Comparison of ENCODE assay signal across 9 cellular contexts in the genomic region with DNA sequence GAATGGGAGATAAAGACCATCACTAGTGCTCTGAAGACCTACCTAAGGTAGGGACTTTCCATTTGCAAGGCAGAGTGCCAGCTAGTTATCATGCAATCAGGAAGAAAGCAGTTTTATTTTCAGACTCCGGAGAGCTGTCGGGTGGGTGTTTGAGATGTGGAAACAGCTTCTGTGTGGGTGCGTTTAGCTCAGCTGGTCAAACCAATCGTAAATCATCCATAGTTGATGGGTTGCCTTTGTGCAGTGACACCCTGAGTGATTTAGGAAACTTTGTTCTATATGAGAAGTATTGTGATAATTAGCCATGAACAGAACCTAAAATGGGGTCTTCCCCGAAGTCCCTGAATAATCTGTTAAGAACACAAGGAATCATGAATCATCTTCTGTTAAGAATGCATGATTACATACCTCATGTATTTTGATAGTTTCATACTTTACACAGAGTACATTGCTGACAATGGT.
A peak's percentile ranks its signal among the peaks of the same experiment; 100 is the strongest.
DNase-seq lines count a peak whose midpoint lies in the region; ATAC-seq lines count a peak whose summit lies in the region.
"Had no signal": no experiment of that assay in that cellular context is flagged by ENCODE, and none has a peak within 500 bp of the region (broad histone marks: within the 10 kb centered on the region; RNA-seq: fewer than 3 reads in every experiment).

No MANE protein-coding gene starts in this region.

- H3K27ac Mint-ChIP-seq in central memory CD8-positive, alpha-beta T cell (ENCODE audit: low read depth), result peak overlapping the region; percentile 62

- H3K36me3 Mint-ChIP-seq in central memory CD8-positive, alpha-beta T cell (ENCODE audit: insufficient read depth), result peaks cover 36% of the 10 kb centered on the region

- no peaks in the 10 kb centered on the region for H3K27me3 Mint-ChIP-seq in central memory CD8-positive, alpha-beta T cell
- H3K27me3 Mint-ChIP-seq: T-cell had no signal

- peaks cover 37% of the 10 kb centered on the region for H3K4me1 Mint-ChIP-seq in central memory CD8-positive, alpha-beta T cell

- H3K9me3 Mint-ChIP-seq in central memory CD8-positive, alpha-beta T cell, result no peaks in the 10 kb centered on the region
- H3K9me3 Mint-ChIP-seq: T-cell had no signal

- no peak overlapping the region for H3K4me3 Mint-ChIP-seq in central memory CD8-positive, alpha-beta T cell

- intact Hi-C loops in sciatic nerve (cut with DNase I), result no loop called here
- intact Hi-C loops in posterior cingulate gyrus (cut with DNase I), result loop anchor here (10.0 kb wide), 1 partner anchor 90 kb away; no protein-coding TSS in a partner anchor

- peak; percentile 49 for DNase-seq in LHCN-M2 (ENCODE audit: low read depth)
- no peak for DNase-seq in central memory CD8-positive, alpha-beta T cell (ENCODE audit: low spot score in 2 of 2)
- DNase-seq in sciatic nerve (ENCODE audit: low spot score), result no peak
- DNase-seq in posterior cingulate gyrus, result no peak
- no peak for DNase-seq in SKM-1 treated with dmso at 0.1 percent for 144 hours (lab: John Stamatoyannopoulos, UW; ENCODE audit: unreplicated experiment)
- DNase-seq: T-cell had no signal

- peak; percentile 56 for ATAC-seq in GM18502 (IDR thresholded peaks at IDR 0.05; ENCODE audit: poor library complexity, unreplicated experiment)
- ATAC-seq in GM21447 (IDR thresholded peaks at IDR 0.05; ENCODE audit: unreplicated experiment), result peak; percentile 43
- ATAC-seq in central memory CD8-positive, alpha-beta T cell (replicated peaks; ENCODE audit: extremely low read depth, poor library complexity, severe bottlenecking), result peak; percentile 36
- ATAC-seq in sciatic nerve, result no peak
- ATAC-seq in GM21526 (IDR thresholded peaks at IDR 0.05; ENCODE audit: low FRiP score, unreplicated experiment), result no peak

Comparison
In these comparisons a context has a peak if more than half of its experiments do, and no peak if none do; other contexts are left out.
1. ATAC-seq: peak in GM18502 (single experiment), GM21447 (single experiment) and central memory CD8-positive, alpha-beta T cell (single experiment); none in sciatic nerve (single experiment) and GM21526 (single experiment).